ENCODE assay signal across 23 cellular contexts in genomic region chr18:31656754-31657153, GRCh38. TPM values are rescaled to one million over a fixed set of nuclear protein-coding genes. Genes with fewer than 3 reads are reported as not detected.
DNase-seq lines count a peak whose midpoint lies in the region; ATAC-seq, FAIRE-seq and TF ChIP-seq lines count a peak whose summit lies in the region.
"Had no signal": no experiment of that assay in that cellular context is flagged by ENCODE, and none has a peak within 500 bp of the region (broad histone marks: within the 10 kb centered on the region; RNA-seq: fewer than 3 reads in every experiment).

No MANE protein-coding gene starts in this region.

- no peak for ATAC-seq in GM18519 (IDR thresholded peaks at IDR 0.05; ENCODE audit: low FRiP score, unreplicated experiment)
- ATAC-seq: A549, HCT116, HepG2 had no signal

- no peaks in the 10 kb centered on the region for H4K20me1 ChIP-seq in OCI-LY7 (ENCODE audit: insufficient read depth, low read length)

- no peak overlapping the region for H3K4me3 ChIP-seq in OCI-LY7 (ENCODE audit: low read depth, low read length, poor library complexity, severe bottlenecking)
- H3K4me3 ChIP-seq: A549 had no signal

- H3K79me2 ChIP-seq in OCI-LY7 (ENCODE audit: insufficient read depth, low read depth, low read length), result peaks cover 3% of the 10 kb centered on the region; the same call in 1 of the 2 replicates

- DNase-seq in D721Med (ENCODE audit: insufficient read length, low spot score), result no peak
- DNase-seq in GM19239 (ENCODE audit: insufficient read length, low spot score), result no peak
- no peak for DNase-seq in glutamatergic neuron
- no peak for DNase-seq in progenitor cell of endocrine pancreas (ENCODE audit: low spot score, unreplicated experiment)
- no peak for DNase-seq in OCI-LY7 (ENCODE audit: low spot score)
- DNase-seq in hepatic stellate cell (ENCODE audit: low spot score), result no peak
- DNase-seq: AML-193; Caco-2; CD4-positive, alpha-beta T cell; DMS153; DMS79; GDM1; GOT3; H7; HFFc6; KBM-7 had no signal

- H2AFZ ChIP-seq in OCI-LY7 (ENCODE audit: low read length), result no peak overlapping the region

- BruUV-seq in OCI-LY7 (replicated peaks; lab: Mats Ljungman, UMichigan), result no TSS peak

- H3K4me2 ChIP-seq in OCI-LY7 (ENCODE audit: low read length), result no peak overlapping the region
- H3K4me2 ChIP-seq: A549 had no signal

- no peak overlapping the region for H3K27ac ChIP-seq in OCI-LY7 (ENCODE audit: low read depth, low read length, poor library complexity, severe bottlenecking)
- H3K27ac ChIP-seq: 22Rv1, A549, C4-2B had no signal

- TF ChIP-seq CTCF in D721Med (IDR thresholded peaks at IDR 0.05; ENCODE audit: insufficient read depth, missing control alignments) (no peak), glutamatergic neuron (IDR thresholded peaks at IDR 0.05; ENCODE audit: partially characterized antibody, unreplicated experiment) (no peak), progenitor cell of endocrine pancreas (IDR thresholded peaks at IDR 0.05; ENCODE audit: unreplicated experiment) (no peak), OCI-LY7 (conservative IDR thresholded peaks at IDR 0.05; ENCODE audit: low read length) (no peak)

- no peaks in the 10 kb centered on the region for H3K9me3 ChIP-seq in OCI-LY7 (ENCODE audit: low read length)
- H3K9me3 ChIP-seq: A549, Caco-2 had no signal

- H3K27ac Mint-ChIP-seq in glutamatergic neuron (ENCODE audit: unreplicated experiment) (no peak overlapping the region), progenitor cell of endocrine pancreas (peak overlapping the region; percentile 3)
- H3K27ac Mint-ChIP-seq: CD4-positive, alpha-beta T cell; HFFc6; IgD-negative memory B cell had no signal

- intact Hi-C loops in OCI-LY7 (cut with micrococcal nuclease; ENCODE audit: unreplicated experiment), result no loop called here

- no peaks in the 10 kb centered on the region for H3K9me2 ChIP-seq in OCI-LY7 (ENCODE audit: insufficient read depth, low read length)

- CTCF ChIA-PET in OCI-LY7 (lab: Charles Lee; ENCODE audit: unreplicated experiment), result no interaction called here

- peaks cover 10% of the 10 kb centered on the region for H3K36me3 ChIP-seq in OCI-LY7 (ENCODE audit: insufficient read depth, low read length)

- H3K4me1 Mint-ChIP-seq in glutamatergic neuron (ENCODE audit: low read depth, unreplicated experiment), result peaks cover 39% of the 10 kb centered on the region
- H3K4me1 Mint-ChIP-seq in progenitor cell of endocrine pancreas (ENCODE audit: low read depth), result peaks cover 29% of the 10 kb centered on the region

- POLR2A ChIA-PET in OCI-LY7 (lab: Charles Lee), result no interaction called here

- peaks cover 17% of the 10 kb centered on the region for H3K36me3 Mint-ChIP-seq in glutamatergic neuron (ENCODE audit: unreplicated experiment)
- peaks cover 33% of the 10 kb centered on the region for H3K36me3 Mint-ChIP-seq in progenitor cell of endocrine pancreas (ENCODE audit: insufficient read depth)
- H3K36me3 Mint-ChIP-seq: IgD-negative memory B cell had no signal

- H3K4me1 ChIP-seq in OCI-LY7 (ENCODE audit: insufficient read depth, low read length, poor library complexity, severe bottlenecking), result peaks cover 51% of the 10 kb centered on the region

- peak; percentile 86 for FAIRE-seq in D721Med (lab: Jason Lieb, UNC)
- peak; percentile 91 for FAIRE-seq in GM19239 (lab: Jason Lieb, UNC)
- FAIRE-seq: A549, HepG2 had no signal

- peak overlapping the region; percentile 12 for H3K4me3 Mint-ChIP-seq in glutamatergic neuron (ENCODE audit: unreplicated experiment)
- H3K4me3 Mint-ChIP-seq in progenitor cell of endocrine pancreas (ENCODE audit: low read depth), result peak overlapping the region; percentile 16
- H3K4me3 Mint-ChIP-seq: CD4-positive, alpha-beta T cell; HFFc6; IgD-negative memory B cell had no signal

- H3K27me3 Mint-ChIP-seq in glutamatergic neuron (ENCODE audit: unreplicated experiment) (peaks cover 17% of the 10 kb centered on the region), progenitor cell of endocrine pancreas (no peaks in the 10 kb centered on the region)

- peaks cover 9% of the 10 kb centered on the region for H3K9me3 Mint-ChIP-seq in glutamatergic neuron (ENCODE audit: unreplicated experiment)
- H3K9me3 Mint-ChIP-seq in progenitor cell of endocrine pancreas (ENCODE audit: low read depth), result peaks cover 14% of the 10 kb centered on the region
- H3K9me3 Mint-ChIP-seq: CD4-positive, alpha-beta T cell; IgD-negative memory B cell had no signal

RNA-seq across cellular contexts. Expression of gene B4GALT6, which starts 27.6 kb away (rescaled TPM):
- total RNA-seq in glutamatergic neuron (ENCODE audit: unreplicated experiment) (16.5 TPM), progenitor cell of endocrine pancreas (32.2 and 33.1 TPM in 2 replicates), OCI-LY7 (2022) (16.4 and 22.8 TPM in 2 replicates)
- 5.5 and 7.2 TPM in 2 replicates for total RNA-seq in OCI-LY7 (2014; rRNA removed; shearing (Covaris generic))
- total RNA-seq: HFFc6 had no signal
